Comparison of ENCODE assay signal across 8 cellular contexts in genomic region chr3:184560531-184560930, GRCh38. TPM values are rescaled to one million over a fixed set of nuclear protein-coding genes. Genes with fewer than 3 reads are reported as not detected.
DNase-seq lines count a peak whose midpoint lies in the region; TF ChIP-seq lines count a peak whose summit lies in the region.

No MANE protein-coding gene starts in this region.

- no peaks in the 10 kb centered on the region for H3K36me3 Mint-ChIP-seq in dendritic cell treated with granulocyte-macrophage colony-stimulating factor and Interleukin-4, amounts not matched to agents 40 ng/mL and 50 ng/mL, for 4 days (ENCODE audit: low read depth)
- no peaks in the 10 kb centered on the region for H3K36me3 Mint-ChIP-seq in neural progenitor cell

- H3K27me3 ChIP-seq in BLaER1 treated with 17β-estradiol and CSF1 and Interleukin-3, amounts not matched to agents 10 nM and 100 nM = peaks cover 40 to 51% (median 41%) of the 10 kb centered on the region in 11 experiments
- H3K27me3 ChIP-seq in Loucy (ENCODE audit: insufficient read depth, low read length, poor library complexity, severe bottlenecking) (no peaks in the 10 kb centered on the region), neural progenitor cell (peaks cover 76% of the 10 kb centered on the region)

- peaks cover 13 to 35% (median 18%) of the 10 kb centered on the region in 10 experiments for H3K4me1 ChIP-seq in BLaER1 treated with 17β-estradiol and CSF1 and Interleukin-3, amounts not matched to agents 10 nM and 100 nM
- H3K4me1 ChIP-seq in Loucy (ENCODE audit: insufficient read depth, low read length, poor library complexity, severe bottlenecking) (peaks cover 3% of the 10 kb centered on the region), neural progenitor cell (peaks cover 56% of the 10 kb centered on the region)

- peaks cover 51% of the 10 kb centered on the region for H3K4me1 Mint-ChIP-seq in dendritic cell treated with granulocyte-macrophage colony-stimulating factor and Interleukin-4, amounts not matched to agents 40 ng/mL and 50 ng/mL, for 4 days (ENCODE audit: low read depth)
- peaks cover 43% of the 10 kb centered on the region for H3K4me1 Mint-ChIP-seq in neural progenitor cell

- peak overlapping the region; percentile 64 for H3K4me3 Mint-ChIP-seq in dendritic cell treated with granulocyte-macrophage colony-stimulating factor and Interleukin-4, amounts not matched to agents 40 ng/mL and 50 ng/mL, for 4 days
- H3K4me3 Mint-ChIP-seq in neural progenitor cell = peak overlapping the region; percentile 92

- H3F3A ChIP-seq in Loucy (ENCODE audit: low read depth) = no peaks in the 10 kb centered on the region
- peaks cover 33% of the 10 kb centered on the region for H3F3A ChIP-seq in neural progenitor cell (ENCODE audit: low read depth)

- H2AFZ ChIP-seq in Loucy (ENCODE audit: low read length) (peak overlapping the region; percentile 84), neural progenitor cell (replicated peaks) (no peak overlapping the region)

- no peak overlapping the region for H3K27ac ChIP-seq in BLaER1 treated with 17β-estradiol and CSF1 and Interleukin-3, amounts not matched to agents 10 nM and 100 nM
- no peak overlapping the region for H3K27ac ChIP-seq in neural progenitor cell

- intact Hi-C loops in dendritic cell treated with granulocyte-macrophage colony-stimulating factor and Interleukin-4, amounts not matched to agents 40 ng/mL and 50 ng/mL, for 4 days (cut with micrococcal nuclease) = no loop called here

- peak overlapping the region; percentile 59 for H3K27ac Mint-ChIP-seq in dendritic cell treated with granulocyte-macrophage colony-stimulating factor and Interleukin-4, amounts not matched to agents 40 ng/mL and 50 ng/mL, for 4 days
- H3K27ac Mint-ChIP-seq in neural progenitor cell = no peak overlapping the region

- no peaks in the 10 kb centered on the region for H3K36me3 ChIP-seq in BLaER1 treated with 17β-estradiol and CSF1 and Interleukin-3, amounts not matched to agents 10 nM and 100 nM
- H3K36me3 ChIP-seq in Loucy (ENCODE audit: insufficient read depth, low read length) = no peaks in the 10 kb centered on the region
- H3K36me3 ChIP-seq in neural progenitor cell = no peaks in the 10 kb centered on the region

- peaks cover 0 to 39% (median 35%) of the 10 kb centered on the region in 11 experiments; a peak in 16 of 22 replicates for H4K20me1 ChIP-seq in BLaER1 treated with 17β-estradiol and CSF1 and Interleukin-3, amounts not matched to agents 10 nM and 100 nM
- no peaks in the 10 kb centered on the region for H4K20me1 ChIP-seq in Loucy (ENCODE audit: insufficient read depth, low read length, poor library complexity, severe bottlenecking)
- peaks cover 33% of the 10 kb centered on the region for H4K20me1 ChIP-seq in neural progenitor cell (ENCODE audit: low read depth)

- TF ChIP-seq CTCF in Loucy (conservative IDR thresholded peaks at IDR 0.05; ENCODE audit: low read length) (no peak), neural progenitor cell (IDR thresholded peaks at IDR 0.05) (no peak)

- H3K27me3 Mint-ChIP-seq in dendritic cell treated with granulocyte-macrophage colony-stimulating factor and Interleukin-4, amounts not matched to agents 40 ng/mL and 50 ng/mL, for 4 days = peaks cover 66% of the 10 kb centered on the region
- H3K27me3 Mint-ChIP-seq in neural progenitor cell (ENCODE audit: insufficient read depth, low read depth) = peaks cover 30% of the 10 kb centered on the region

- H3K4me3 ChIP-seq in BLaER1 treated with 17β-estradiol and CSF1 and Interleukin-3, amounts not matched to agents 10 nM and 100 nM = peak overlapping the region in 4 of 10 experiments; percentile 30 to 64 (median 48); a peak in 6 of 20 replicates
- H3K4me3 ChIP-seq in Loucy (ENCODE audit: low read length, poor library complexity, severe bottlenecking) (peak overlapping the region; percentile 52), neural progenitor cell (no peak overlapping the region)

- H3K4me2 ChIP-seq in BLaER1 treated with 17β-estradiol and CSF1 and Interleukin-3, amounts not matched to agents 10 nM and 100 nM = peak overlapping the region; percentile 63 to 99 (median 95)
- H3K4me2 ChIP-seq in Loucy (ENCODE audit: low read depth, low read length, poor library complexity, severe bottlenecking) = peak overlapping the region; percentile 56
- H3K4me2 ChIP-seq in neural progenitor cell = peak overlapping the region; percentile 74

- H3K9me3 Mint-ChIP-seq in dendritic cell treated with granulocyte-macrophage colony-stimulating factor and Interleukin-4, amounts not matched to agents 40 ng/mL and 50 ng/mL, for 4 days = no peaks in the 10 kb centered on the region
- no peaks in the 10 kb centered on the region for H3K9me3 Mint-ChIP-seq in neural progenitor cell

- H3K9me2 ChIP-seq in Loucy (replicated peaks; ENCODE audit: low read depth, low read length) = no peaks in the 10 kb centered on the region

- H3K9me3 ChIP-seq in BLaER1 treated with 17β-estradiol and CSF1 and Interleukin-3, amounts not matched to agents 10 nM and 100 nM (replicated peaks in 1 of 11) = no peaks in the 10 kb centered on the region
- no peaks in the 10 kb centered on the region for H3K9me3 ChIP-seq in Loucy (ENCODE audit: insufficient read depth, low read depth, low read length)
- no peaks in the 10 kb centered on the region for H3K9me3 ChIP-seq in neural progenitor cell (ENCODE audit: low read depth)

- peak overlapping the region in 8 of 11 experiments; percentile 18 to 59 (median 36); a peak in 8 of 22 replicates for H3K9ac ChIP-seq in BLaER1 treated with 17β-estradiol and CSF1 and Interleukin-3, amounts not matched to agents 10 nM and 100 nM
- H3K9ac ChIP-seq in Loucy (ENCODE audit: low read depth, low read length, poor library complexity, severe bottlenecking) (no peak overlapping the region), neural progenitor cell (no peak overlapping the region)

- no peak for DNase-seq in neural progenitor cell (ENCODE audit: low spot score)
- DNase-seq in NCI-H748 treated with DMSO at 0.1 percent for 48 hours (lab: John Stamatoyannopoulos, UW) = no peak
- no peak for DNase-seq in SHP77 (lab: John Stamatoyannopoulos, UW)
- no peak for DNase-seq in iPS-NIHi11 (ENCODE audit: low spot score)
- DNase-seq in stimulated activated CD4-positive, alpha-beta T cell treated with anti-CD3 and anti-CD28 coated beads, Interleukin-1b, Interleukin-23, amount 100 ng/mL, for 48 hours = no peak

- H3K79me2 ChIP-seq in Loucy (ENCODE audit: insufficient read depth, low read length) (no peaks in the 10 kb centered on the region), neural progenitor cell (ENCODE audit: low read depth) (no peaks in the 10 kb centered on the region)

RNA-seq across cellular contexts. Expression of gene EPHB3, which starts 1.1 kb away (rescaled TPM):
- total RNA-seq in neural progenitor cell (ENCODE audit: low replicate concordance) = 2.3 and 3.6 TPM in 2 replicates

Comparison
In these comparisons a context has a peak if more than half of its experiments do, and no peak if none do; other contexts are left out.
1. H3K9ac ChIP-seq: peak in BLaER1 treated with 17β-estradiol and CSF1 and Interleukin-3, amounts not matched to agents 10 nM and 100 nM (8 of 11); none in Loucy (single experiment) and neural progenitor cell (single experiment).
2. Peak in every context shown above with its lines, with median percentiles within 50 percentile points of each other: H3K4me2 ChIP-seq.